1 cellular context compared by ENCODE assay signal in the genomic region with DNA sequence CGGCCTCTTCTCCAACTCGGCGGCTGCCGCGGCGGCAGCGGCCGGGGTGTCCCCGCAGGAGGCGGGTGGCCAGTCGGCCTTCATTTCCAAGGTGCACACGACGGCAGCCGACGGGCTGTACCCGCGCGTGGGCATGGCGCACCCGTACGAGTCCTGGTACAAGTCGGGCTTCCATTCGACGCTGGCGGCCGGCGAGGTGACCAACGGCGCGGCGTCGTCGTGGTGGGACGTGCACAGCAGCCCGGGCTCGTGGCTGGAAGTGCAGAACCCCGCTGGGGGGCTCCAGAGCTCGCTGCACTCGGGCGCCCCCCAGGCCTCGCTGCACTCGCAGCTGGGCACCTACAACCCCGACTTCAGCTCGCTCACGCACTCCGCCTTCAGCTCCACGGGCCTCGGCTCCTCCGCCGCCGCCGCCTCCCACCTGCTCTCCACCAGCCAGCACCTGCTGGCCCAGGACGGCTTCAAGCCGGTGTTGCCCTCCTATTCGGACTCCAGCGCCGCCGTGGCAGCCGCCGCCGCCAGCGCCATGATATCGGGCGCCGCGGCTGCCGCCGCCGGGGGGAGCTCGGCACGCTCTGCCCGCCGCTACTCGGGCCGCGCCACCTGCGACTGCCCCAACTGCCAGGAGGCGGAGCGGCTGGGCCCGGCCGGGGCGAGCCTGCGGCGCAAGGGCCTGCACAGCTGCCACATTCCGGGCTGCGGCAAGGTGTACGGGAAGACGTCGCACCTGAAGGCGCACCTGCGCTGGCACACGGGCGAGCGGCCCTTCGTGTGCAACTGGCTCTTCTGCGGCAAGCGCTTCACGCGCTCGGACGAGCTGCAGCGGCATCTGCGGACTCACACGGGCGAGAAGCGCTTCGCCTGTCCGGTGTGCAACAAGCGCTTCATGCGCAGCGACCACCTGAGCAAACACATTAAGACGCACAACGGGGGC.
TF ChIP-seq lines count a peak whose summit lies in the region.

No MANE protein-coding gene starts in this region.

TF ChIP-seq in HEK293, 187 proteins besides CTCF, POLR2A, EP300 and RAD21 (continued from another document and continues in another):
- TF ChIP-seq, protein P1, sequence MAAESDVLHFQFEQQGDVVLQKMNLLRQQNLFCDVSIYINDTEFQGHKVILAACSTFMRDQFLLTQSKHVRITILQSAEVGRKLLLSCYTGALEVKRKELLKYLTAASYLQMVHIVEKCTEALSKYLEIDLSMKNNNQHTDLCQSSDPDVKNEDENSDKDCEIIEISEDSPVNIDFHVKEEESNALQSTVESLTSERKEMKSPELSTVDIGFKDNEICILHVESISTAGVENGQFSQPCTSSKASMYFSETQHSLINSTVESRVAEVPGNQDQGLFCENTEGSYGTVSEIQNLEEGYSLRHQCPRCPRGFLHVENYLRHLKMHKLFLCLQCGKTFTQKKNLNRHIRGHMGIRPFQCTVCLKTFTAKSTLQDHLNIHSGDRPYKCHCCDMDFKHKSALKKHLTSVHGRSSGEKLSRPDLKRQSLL (tag by site-specific recombination; IDR thresholded peaks at IDR 0.05), result peak; percentile 68; the same call in 1 of the 2 replicates
- no peak for TF ChIP-seq ZNF248 (tag by site-specific recombination; IDR thresholded peaks at IDR 0.05)
- no peak for TF ChIP-seq HOXA7 (CRISPR knock-in tag; IDR thresholded peaks at IDR 0.05; ENCODE audit: borderline replicate concordance)
- no peak for TF ChIP-seq ZNF394 (tag by site-specific recombination; IDR thresholded peaks at IDR 0.05; ENCODE audit: borderline replicate concordance)
- no peak for TF ChIP-seq ZNF473 (tag by site-specific recombination; IDR thresholded peaks at IDR 0.05)
- no peak for TF ChIP-seq ZNF776 (tag by site-specific recombination; IDR thresholded peaks at IDR 0.05; ENCODE audit: borderline replicate concordance)
- TF ChIP-seq ZNF677 (tag by site-specific recombination; IDR thresholded peaks at IDR 0.05), result no peak
- TF ChIP-seq, protein P2, sequence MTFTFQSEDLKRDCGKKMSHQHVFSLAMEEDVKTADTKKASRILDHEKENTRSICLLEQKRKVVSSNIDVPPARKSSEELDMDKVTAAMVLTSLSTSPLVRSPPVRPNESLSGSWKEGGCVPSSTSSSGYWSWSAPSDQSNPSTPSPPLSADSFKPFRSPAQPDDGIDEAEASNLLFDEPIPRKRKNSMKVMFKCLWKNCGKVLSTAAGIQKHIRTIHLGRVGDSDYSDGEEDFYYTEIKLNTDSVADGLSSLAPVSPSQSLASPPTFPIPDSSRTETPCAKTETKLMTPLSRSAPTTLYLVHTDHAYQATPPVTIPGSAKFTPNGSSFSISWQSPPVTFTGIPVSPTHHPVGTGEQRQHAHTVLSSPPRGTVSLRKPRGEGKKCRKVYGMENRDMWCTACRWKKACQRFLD (tag by site-specific recombination; IDR thresholded peaks at IDR 0.05), result no peak
- TF ChIP-seq, protein P3, sequence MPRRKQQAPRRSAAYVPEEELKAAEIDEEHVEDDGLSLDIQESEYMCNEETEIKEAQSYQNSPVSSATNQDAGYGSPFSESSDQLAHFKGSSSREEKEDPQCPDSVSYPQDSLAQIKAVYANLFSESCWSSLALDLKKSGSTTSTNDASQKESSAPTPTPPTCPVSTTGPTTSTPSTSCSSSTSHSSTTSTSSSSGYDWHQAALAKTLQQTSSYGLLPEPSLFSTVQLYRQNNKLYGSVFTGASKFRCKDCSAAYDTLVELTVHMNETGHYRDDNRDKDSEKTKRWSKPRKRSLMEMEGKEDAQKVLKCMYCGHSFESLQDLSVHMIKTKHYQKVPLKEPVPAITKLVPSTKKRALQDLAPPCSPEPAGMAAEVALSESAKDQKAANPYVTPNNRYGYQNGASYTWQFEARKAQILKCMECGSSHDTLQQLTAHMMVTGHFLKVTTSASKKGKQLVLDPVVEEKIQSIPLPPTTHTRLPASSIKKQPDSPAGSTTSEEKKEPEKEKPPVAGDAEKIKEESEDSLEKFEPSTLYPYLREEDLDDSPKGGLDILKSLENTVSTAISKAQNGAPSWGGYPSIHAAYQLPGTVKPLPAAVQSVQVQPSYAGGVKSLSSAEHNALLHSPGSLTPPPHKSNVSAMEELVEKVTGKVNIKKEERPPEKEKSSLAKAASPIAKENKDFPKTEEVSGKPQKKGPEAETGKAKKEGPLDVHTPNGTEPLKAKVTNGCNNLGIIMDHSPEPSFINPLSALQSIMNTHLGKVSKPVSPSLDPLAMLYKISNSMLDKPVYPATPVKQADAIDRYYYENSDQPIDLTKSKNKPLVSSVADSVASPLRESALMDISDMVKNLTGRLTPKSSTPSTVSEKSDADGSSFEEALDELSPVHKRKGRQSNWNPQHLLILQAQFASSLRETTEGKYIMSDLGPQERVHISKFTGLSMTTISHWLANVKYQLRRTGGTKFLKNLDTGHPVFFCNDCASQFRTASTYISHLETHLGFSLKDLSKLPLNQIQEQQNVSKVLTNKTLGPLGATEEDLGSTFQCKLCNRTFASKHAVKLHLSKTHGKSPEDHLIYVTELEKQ (tag by site-specific recombination; IDR thresholded peaks at IDR 0.05; ENCODE audit: borderline replicate concordance), result no peak
- TF ChIP-seq ZNF350 (tag by site-specific recombination; IDR thresholded peaks at IDR 0.05), result no peak
- no peak for TF ChIP-seq PRDM1 (tag by site-specific recombination; IDR thresholded peaks at IDR 0.05)
- TF ChIP-seq ZNF610 (tag by site-specific recombination; IDR thresholded peaks at IDR 0.05; ENCODE audit: borderline replicate concordance), result no peak
- TF ChIP-seq ZNF658 (tag by site-specific recombination; IDR thresholded peaks at IDR 0.05), result no peak
- TF ChIP-seq SCRT1 (tag by site-specific recombination; IDR thresholded peaks at IDR 0.05; ENCODE audit: borderline replicate concordance), result no peak
- TF ChIP-seq ZNF433 (tag by site-specific recombination; IDR thresholded peaks at IDR 0.05; ENCODE audit: low read depth), result no peak
- no peak for TF ChIP-seq ZNF16 (tag by site-specific recombination; IDR thresholded peaks at IDR 0.05; ENCODE audit: low read depth)
- TF ChIP-seq, protein P4, sequence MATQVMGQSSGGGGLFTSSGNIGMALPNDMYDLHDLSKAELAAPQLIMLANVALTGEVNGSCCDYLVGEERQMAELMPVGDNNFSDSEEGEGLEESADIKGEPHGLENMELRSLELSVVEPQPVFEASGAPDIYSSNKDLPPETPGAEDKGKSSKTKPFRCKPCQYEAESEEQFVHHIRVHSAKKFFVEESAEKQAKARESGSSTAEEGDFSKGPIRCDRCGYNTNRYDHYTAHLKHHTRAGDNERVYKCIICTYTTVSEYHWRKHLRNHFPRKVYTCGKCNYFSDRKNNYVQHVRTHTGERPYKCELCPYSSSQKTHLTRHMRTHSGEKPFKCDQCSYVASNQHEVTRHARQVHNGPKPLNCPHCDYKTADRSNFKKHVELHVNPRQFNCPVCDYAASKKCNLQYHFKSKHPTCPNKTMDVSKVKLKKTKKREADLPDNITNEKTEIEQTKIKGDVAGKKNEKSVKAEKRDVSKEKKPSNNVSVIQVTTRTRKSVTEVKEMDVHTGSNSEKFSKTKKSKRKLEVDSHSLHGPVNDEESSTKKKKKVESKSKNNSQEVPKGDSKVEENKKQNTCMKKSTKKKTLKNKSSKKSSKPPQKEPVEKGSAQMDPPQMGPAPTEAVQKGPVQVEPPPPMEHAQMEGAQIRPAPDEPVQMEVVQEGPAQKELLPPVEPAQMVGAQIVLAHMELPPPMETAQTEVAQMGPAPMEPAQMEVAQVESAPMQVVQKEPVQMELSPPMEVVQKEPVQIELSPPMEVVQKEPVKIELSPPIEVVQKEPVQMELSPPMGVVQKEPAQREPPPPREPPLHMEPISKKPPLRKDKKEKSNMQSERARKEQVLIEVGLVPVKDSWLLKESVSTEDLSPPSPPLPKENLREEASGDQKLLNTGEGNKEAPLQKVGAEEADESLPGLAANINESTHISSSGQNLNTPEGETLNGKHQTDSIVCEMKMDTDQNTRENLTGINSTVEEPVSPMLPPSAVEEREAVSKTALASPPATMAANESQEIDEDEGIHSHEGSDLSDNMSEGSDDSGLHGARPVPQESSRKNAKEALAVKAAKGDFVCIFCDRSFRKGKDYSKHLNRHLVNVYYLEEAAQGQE (tag by site-specific recombination; IDR thresholded peaks at IDR 0.05), result no peak
- peak; percentile 76 for TF ChIP-seq ZIC2 (tag by site-specific recombination; IDR thresholded peaks at IDR 0.05)
- TF ChIP-seq ZNF843 (tag by site-specific recombination; IDR thresholded peaks at IDR 0.05), result 0 out of 2 replicates have a peak, but pooled peaks have one; percentile 18
- no peak for TF ChIP-seq SP3 (tag by site-specific recombination; IDR thresholded peaks at IDR 0.05)
- TF ChIP-seq ZNF223 (tag by site-specific recombination; IDR thresholded peaks at IDR 0.05), result no peak
- TF ChIP-seq MZF1 (tag by site-specific recombination; IDR thresholded peaks at IDR 0.05; ENCODE audit: borderline replicate concordance), result no peak
- peak; percentile 59; the same call in 1 of the 2 replicates for TF ChIP-seq FEZF1 (tag by site-specific recombination; IDR thresholded peaks at IDR 0.05)
- TF ChIP-seq ZNF341 (tag by site-specific recombination; IDR thresholded peaks at IDR 0.05; ENCODE audit: low read depth), result no peak
- TF ChIP-seq ZNF266 (tag by site-specific recombination; IDR thresholded peaks at IDR 0.05; ENCODE audit: low read depth), result no peak
- TF ChIP-seq BCL11B (tag by site-specific recombination; IDR thresholded peaks at IDR 0.05; ENCODE audit: low read depth), result no peak
- no peak for TF ChIP-seq ZSCAN30 (tag by site-specific recombination; IDR thresholded peaks at IDR 0.05)
- no peak for TF ChIP-seq ZNF585B (tag by site-specific recombination; IDR thresholded peaks at IDR 0.05)
- TF ChIP-seq ZNF174 (tag by site-specific recombination; IDR thresholded peaks at IDR 0.05), result no peak
- no peak for TF ChIP-seq ZNF132 (tag by site-specific recombination; IDR thresholded peaks at IDR 0.05; ENCODE audit: borderline replicate concordance)
- TF ChIP-seq, protein P5, sequence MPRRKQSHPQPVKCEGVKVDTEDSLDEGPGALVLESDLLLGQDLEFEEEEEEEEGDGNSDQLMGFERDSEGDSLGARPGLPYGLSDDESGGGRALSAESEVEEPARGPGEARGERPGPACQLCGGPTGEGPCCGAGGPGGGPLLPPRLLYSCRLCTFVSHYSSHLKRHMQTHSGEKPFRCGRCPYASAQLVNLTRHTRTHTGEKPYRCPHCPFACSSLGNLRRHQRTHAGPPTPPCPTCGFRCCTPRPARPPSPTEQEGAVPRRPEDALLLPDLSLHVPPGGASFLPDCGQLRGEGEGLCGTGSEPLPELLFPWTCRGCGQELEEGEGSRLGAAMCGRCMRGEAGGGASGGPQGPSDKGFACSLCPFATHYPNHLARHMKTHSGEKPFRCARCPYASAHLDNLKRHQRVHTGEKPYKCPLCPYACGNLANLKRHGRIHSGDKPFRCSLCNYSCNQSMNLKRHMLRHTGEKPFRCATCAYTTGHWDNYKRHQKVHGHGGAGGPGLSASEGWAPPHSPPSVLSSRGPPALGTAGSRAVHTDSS (tag by site-specific recombination; IDR thresholded peaks at IDR 0.05), result no peak
- TF ChIP-seq TRIM28 (IDR thresholded peaks at IDR 0.05; ENCODE audit: borderline replicate concordance, low read length), result no peak
- TF ChIP-seq ZNF133 (tag by site-specific recombination; IDR thresholded peaks at IDR 0.05), result no peak
- TF ChIP-seq ZFP3 (tag by site-specific recombination; IDR thresholded peaks at IDR 0.05; ENCODE audit: low read depth), result no peak
- TF ChIP-seq EGR2 (tag by site-specific recombination; IDR thresholded peaks at IDR 0.05; ENCODE audit: low read depth), result peak; percentile 53
- TF ChIP-seq ZNF747 (tag by site-specific recombination; IDR thresholded peaks at IDR 0.05), result no peak
- no peak for TF ChIP-seq ZNF184 (tag by site-specific recombination; IDR thresholded peaks at IDR 0.05)
- TF ChIP-seq, protein P6, sequence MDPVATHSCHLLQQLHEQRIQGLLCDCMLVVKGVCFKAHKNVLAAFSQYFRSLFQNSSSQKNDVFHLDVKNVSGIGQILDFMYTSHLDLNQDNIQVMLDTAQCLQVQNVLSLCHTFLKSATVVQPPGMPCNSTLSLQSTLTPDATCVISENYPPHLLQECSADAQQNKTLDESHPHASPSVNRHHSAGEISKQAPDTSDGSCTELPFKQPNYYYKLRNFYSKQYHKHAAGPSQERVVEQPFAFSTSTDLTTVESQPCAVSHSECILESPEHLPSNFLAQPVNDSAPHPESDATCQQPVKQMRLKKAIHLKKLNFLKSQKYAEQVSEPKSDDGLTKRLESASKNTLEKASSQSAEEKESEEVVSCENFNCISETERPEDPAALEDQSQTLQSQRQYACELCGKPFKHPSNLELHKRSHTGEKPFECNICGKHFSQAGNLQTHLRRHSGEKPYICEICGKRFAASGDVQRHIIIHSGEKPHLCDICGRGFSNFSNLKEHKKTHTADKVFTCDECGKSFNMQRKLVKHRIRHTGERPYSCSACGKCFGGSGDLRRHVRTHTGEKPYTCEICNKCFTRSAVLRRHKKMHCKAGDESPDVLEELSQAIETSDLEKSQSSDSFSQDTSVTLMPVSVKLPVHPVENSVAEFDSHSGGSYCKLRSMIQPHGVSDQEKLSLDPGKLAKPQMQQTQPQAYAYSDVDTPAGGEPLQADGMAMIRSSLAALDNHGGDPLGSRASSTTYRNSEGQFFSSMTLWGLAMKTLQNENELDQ (tag by site-specific recombination; IDR thresholded peaks at IDR 0.05; ENCODE audit: low read depth), result no peak
- TF ChIP-seq SP2 (tag by site-specific recombination; IDR thresholded peaks at IDR 0.05), result no peak
- no peak for TF ChIP-seq ZNF292 (tag by site-specific recombination; IDR thresholded peaks at IDR 0.05; ENCODE audit: borderline replicate concordance, low read depth)
- TF ChIP-seq ZNF112 (tag by site-specific recombination; IDR thresholded peaks at IDR 0.05), result no peak
- TF ChIP-seq ZNF324 (tag by site-specific recombination; IDR thresholded peaks at IDR 0.05), result no peak
- TF ChIP-seq, protein P7, sequence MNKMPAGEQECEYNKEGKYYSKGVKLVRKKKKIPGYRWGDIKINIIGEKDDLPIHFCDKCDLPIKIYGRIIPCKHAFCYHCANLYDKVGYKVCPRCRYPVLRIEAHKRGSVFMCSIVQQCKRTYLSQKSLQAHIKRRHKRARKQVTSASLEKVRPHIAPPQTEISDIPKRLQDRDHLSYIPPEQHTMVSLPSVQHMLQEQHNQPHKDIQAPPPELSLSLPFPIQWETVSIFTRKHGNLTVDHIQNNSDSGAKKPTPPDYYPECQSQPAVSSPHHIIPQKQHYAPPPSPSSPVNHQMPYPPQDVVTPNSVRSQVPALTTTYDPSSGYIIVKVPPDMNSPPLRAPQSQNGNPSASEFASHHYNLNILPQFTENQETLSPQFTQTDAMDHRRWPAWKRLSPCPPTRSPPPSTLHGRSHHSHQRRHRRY (tag by site-specific recombination; IDR thresholded peaks at IDR 0.05), result no peak
- TF ChIP-seq BCL11A (tag by site-specific recombination; IDR thresholded peaks at IDR 0.05; ENCODE audit: low read depth), result no peak
- TF ChIP-seq, protein P8, sequence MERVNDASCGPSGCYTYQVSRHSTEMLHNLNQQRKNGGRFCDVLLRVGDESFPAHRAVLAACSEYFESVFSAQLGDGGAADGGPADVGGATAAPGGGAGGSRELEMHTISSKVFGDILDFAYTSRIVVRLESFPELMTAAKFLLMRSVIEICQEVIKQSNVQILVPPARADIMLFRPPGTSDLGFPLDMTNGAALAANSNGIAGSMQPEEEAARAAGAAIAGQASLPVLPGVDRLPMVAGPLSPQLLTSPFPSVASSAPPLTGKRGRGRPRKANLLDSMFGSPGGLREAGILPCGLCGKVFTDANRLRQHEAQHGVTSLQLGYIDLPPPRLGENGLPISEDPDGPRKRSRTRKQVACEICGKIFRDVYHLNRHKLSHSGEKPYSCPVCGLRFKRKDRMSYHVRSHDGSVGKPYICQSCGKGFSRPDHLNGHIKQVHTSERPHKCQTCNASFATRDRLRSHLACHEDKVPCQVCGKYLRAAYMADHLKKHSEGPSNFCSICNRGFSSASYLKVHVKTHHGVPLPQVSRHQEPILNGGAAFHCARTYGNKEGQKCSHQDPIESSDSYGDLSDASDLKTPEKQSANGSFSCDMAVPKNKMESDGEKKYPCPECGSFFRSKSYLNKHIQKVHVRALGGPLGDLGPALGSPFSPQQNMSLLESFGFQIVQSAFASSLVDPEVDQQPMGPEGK (tag by site-specific recombination; IDR thresholded peaks at IDR 0.05), result peak; percentile 59
